ENCODE assay signal across 8 cellular contexts in genomic region chr16:57475711-57476339, GRCh38.
DNase-seq lines count a peak whose midpoint lies in the region; ATAC-seq, FAIRE-seq and TF ChIP-seq lines count a peak whose summit lies in the region.

No MANE protein-coding gene starts in this region.

- peaks cover 23% of the 10 kb centered on the region for H3K4me1 Mint-ChIP-seq in memory B cell
- peaks cover 40% of the 10 kb centered on the region for H3K4me1 Mint-ChIP-seq in stimulated activated naive CD8-positive, alpha-beta T cell treated with anti-CD3 and anti-CD28 coated beads, Interleukin-15, amount 100 ng/mL, for 72 hours

- peak overlapping the region; percentile 50 for H3K4me3 Mint-ChIP-seq in memory B cell
- H3K4me3 Mint-ChIP-seq in stimulated activated naive CD8-positive, alpha-beta T cell treated with anti-CD3 and anti-CD28 coated beads, Interleukin-15, amount 100 ng/mL, for 72 hours = peak overlapping the region; percentile 49 to 69

- DNase-seq in KG1 (lab: John Stamatoyannopoulos, UW) (peak; percentile 79), cardiac fibroblast (ENCODE audit: low read depth in 2 of 2) (peak; percentile 35 to 63), memory B cell (ENCODE audit: low spot score in 2 of 2) (peak; percentile 62 to 68), HCEC 1CT (no peak)
- peak; percentile 76 to 91 for DNase-seq in stimulated activated naive CD8-positive, alpha-beta T cell treated with anti-CD3 and anti-CD28 coated beads, Interleukin-15, amount 100 ng/mL, for 72 hours

- peak; percentile 41 for TF ChIP-seq CTCF in WI38 (IDR thresholded peaks at IDR 0.05; ENCODE audit: low read depth, low read length)
- TF ChIP-seq CTCF in cardiac fibroblast (IDR thresholded peaks at IDR 0.05; ENCODE audit: low read depth, low read length) = peak; percentile 63

- peaks cover 8% of the 10 kb centered on the region for H3K36me3 Mint-ChIP-seq in memory B cell

- no peaks in the 10 kb centered on the region for H3K9me3 Mint-ChIP-seq in memory B cell
- H3K9me3 Mint-ChIP-seq in stimulated activated naive CD8-positive, alpha-beta T cell treated with anti-CD3 and anti-CD28 coated beads, Interleukin-15, amount 100 ng/mL, for 72 hours = no peaks in the 10 kb centered on the region

- peaks cover 2% of the 10 kb centered on the region for H3K27me3 Mint-ChIP-seq in memory B cell
- H3K27me3 Mint-ChIP-seq in stimulated activated naive CD8-positive, alpha-beta T cell treated with anti-CD3 and anti-CD28 coated beads, Interleukin-15, amount 100 ng/mL, for 72 hours = no peaks in the 10 kb centered on the region

- peak overlapping the region; percentile 73 for H3K27ac Mint-ChIP-seq in memory B cell
- H3K27ac Mint-ChIP-seq in stimulated activated naive CD8-positive, alpha-beta T cell treated with anti-CD3 and anti-CD28 coated beads, Interleukin-15, amount 100 ng/mL, for 72 hours = no peak overlapping the region

- ATAC-seq in GM21717 (IDR thresholded peaks at IDR 0.05; ENCODE audit: unreplicated experiment) (peak; percentile 78), memory B cell (ENCODE audit: low read depth) (peak; percentile 90)
- peak; percentile 97 for ATAC-seq in stimulated activated naive CD8-positive, alpha-beta T cell treated with anti-CD3 and anti-CD28 coated beads, Interleukin-15, amount 100 ng/mL, for 72 hours

- H3K4me3 ChIP-seq in WI38 (ENCODE audit: low read depth, low read length) (no peak overlapping the region), cardiac fibroblast (replicated peaks in 1 of 2; ENCODE audit: low read depth in 2 of 2, low read length in 2 of 2) (no peak overlapping the region)

- FAIRE-seq in G401.6 (lab: Jason Lieb, UNC) = peak; percentile 49
